Comparison of ENCODE assay signal across 30 cellular contexts in the genomic region with DNA sequence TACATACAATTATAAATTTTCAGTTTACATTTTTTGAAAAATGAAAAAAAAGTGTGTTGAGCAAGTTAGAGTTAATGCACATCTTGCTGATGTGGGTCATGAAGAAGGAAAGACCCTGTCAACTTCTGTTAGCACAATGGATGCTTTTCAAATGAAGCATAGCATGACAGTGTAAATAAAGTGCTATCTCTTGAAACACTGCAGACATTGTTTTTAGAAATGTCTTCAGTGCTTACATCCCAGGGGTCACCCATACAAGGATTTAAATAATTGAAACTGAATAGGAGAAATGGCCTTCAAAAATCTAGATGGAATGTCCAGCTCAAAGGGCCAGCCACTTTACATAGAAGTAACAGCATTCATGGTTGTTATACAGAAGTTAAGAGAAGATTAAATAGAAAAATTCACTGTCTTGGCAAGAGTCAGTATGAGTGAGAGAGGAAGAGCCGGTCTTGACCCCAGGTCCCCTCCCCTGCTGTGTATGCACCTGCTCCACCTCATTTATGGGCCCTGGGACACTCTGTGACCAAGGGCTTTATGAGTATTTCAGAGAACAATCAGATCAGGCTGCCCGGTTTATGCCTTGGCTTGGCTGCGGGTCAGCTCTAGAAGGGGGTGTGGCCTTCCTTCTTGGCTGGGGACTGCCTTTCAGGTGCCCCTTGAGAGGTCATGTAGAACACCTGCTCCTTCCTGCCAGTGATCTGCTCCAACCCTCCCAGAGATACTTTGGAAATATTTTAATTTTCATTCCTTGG.
DNase-seq lines count a peak whose midpoint lies in the region; ATAC-seq and TF ChIP-seq lines count a peak whose summit lies in the region.
"Had no signal": no experiment of that assay in that cellular context is flagged by ENCODE, and none has a peak within 500 bp of the region (broad histone marks: within the 10 kb centered on the region; RNA-seq: fewer than 3 reads in every experiment).

No MANE protein-coding gene starts in this region.

- H3K27me3 ChIP-seq in trophoblast cell (ENCODE audit: insufficient read depth, low read length) (no peaks in the 10 kb centered on the region), GM23338 (ENCODE audit: insufficient read depth) (no peaks in the 10 kb centered on the region)
- H3K27me3 ChIP-seq: adrenal gland, body of pancreas, MG63, neutrophil, vagina had no signal

- H3K18ac ChIP-seq in trophoblast cell (ENCODE audit: low read length) = no peak overlapping the region

- H3K14ac ChIP-seq in trophoblast cell (ENCODE audit: low read length) = no peak overlapping the region

- no peak overlapping the region for H3K4me3 Mint-ChIP-seq in GM23338
- H3K4me3 Mint-ChIP-seq: activated CD4-positive, alpha-beta T cell treated with anti-CD3 and anti-CD28 coated beads, Interleukin-2, amount 10 ng/mL, durations not matched to agents 7 days and 5 days; activated T-cell treated with anti-CD3 and anti-CD28 coated beads, Interleukin-2, amount 50 U/mL, for 4 hours; CD4-positive, alpha-beta T cell; memory B cell; WTC11 had no signal

- H3K27me3 Mint-ChIP-seq in GM23338 (ENCODE audit: insufficient read depth, low read depth, poor library complexity) = no peaks in the 10 kb centered on the region
- H3K27me3 Mint-ChIP-seq: CD4-positive, alpha-beta T cell; memory B cell had no signal

- H3K4me1 Mint-ChIP-seq in GM23338 = no peaks in the 10 kb centered on the region
- H3K4me1 Mint-ChIP-seq: activated CD4-positive, alpha-beta T cell treated with anti-CD3 and anti-CD28 coated beads, Interleukin-2, amount 10 ng/mL, durations not matched to agents 7 days and 5 days; memory B cell; WTC11 had no signal

- H3K27ac Mint-ChIP-seq in GM23338 = no peak overlapping the region
- H3K27ac Mint-ChIP-seq: activated CD4-positive, alpha-beta T cell treated with anti-CD3 and anti-CD28 coated beads, Interleukin-2, amount 10 ng/mL, durations not matched to agents 7 days and 5 days; CD4-positive, alpha-beta T cell; memory B cell; WTC11 had no signal

- H3K79me1 ChIP-seq in trophoblast cell (ENCODE audit: low read length) = no peaks in the 10 kb centered on the region

- no peaks in the 10 kb centered on the region for H3K9me3 ChIP-seq in trophoblast cell (ENCODE audit: insufficient read depth, low read depth, low read length)
- H3K9me3 ChIP-seq: A549, adrenal gland, body of pancreas, neutrophil, vagina had no signal

- H2AFZ ChIP-seq in trophoblast cell (ENCODE audit: insufficient read depth, low read length, poor library complexity) (no peak overlapping the region), GM23338 (no peak overlapping the region)
- H2AFZ ChIP-seq: PC-9 had no signal

- H3K9me2 ChIP-seq in GM23338 (ENCODE audit: insufficient read depth) = no peaks in the 10 kb centered on the region

- H2BK5ac ChIP-seq in trophoblast cell (ENCODE audit: low read depth, low read length, poor library complexity) = no peak overlapping the region

- no CpG with 5 or more reads among the region's 3 CpGs for WGBS in trophoblast cell (ENCODE audit: extremely low coverage, insufficient coverage, insufficient read length)

- no peak overlapping the region for H3K23ac ChIP-seq in trophoblast cell (ENCODE audit: low read length)

- H3K79me2 ChIP-seq in trophoblast cell (ENCODE audit: control insufficient read depth, insufficient read depth, low read length, poor library complexity) (no peaks in the 10 kb centered on the region), GM23338 (replicated peaks; ENCODE audit: insufficient read depth) (no peaks in the 10 kb centered on the region)

- DNase-seq in DMS53 (lab: John Stamatoyannopoulos, UW) (peak; percentile 62), NCI-H2029 (lab: John Stamatoyannopoulos, UW) (peak; percentile 48), fibroblast of gingiva (ENCODE audit: low read depth) (peak; percentile 21), retina (peak; percentile 85), trophoblast cell (no peak), GM23338 (ENCODE audit: low spot score) (no peak)
- DNase-seq: activated CD4-positive, alpha-beta T cell treated with anti-CD3 and anti-CD28 coated beads, Interleukin-2, amount 10 ng/mL, durations not matched to agents 7 days and 5 days; activated T-cell treated with anti-CD3 and anti-CD28 coated beads, Interleukin-2, amount 50 U/mL, for 4 hours; adrenal gland; AML-193; CD4-positive, alpha-beta T cell; glutamatergic neuron; MG63; NCI-H1105 treated with DMSO at 0.1 percent for 48 hours; NCI-H2081 treated with DMSO at 0.1 percent for 48 hours; NK-92 treated with Interleukin-12 subunit alpha and Interleukin-12 subunit beta, amount 100 ng/mL, for 24 hours; PC-9; SHP77; stimulated activated CD4-positive, alpha-beta T cell treated with anti-CD3 and anti-CD28 coated beads, Interleukin-15, amount 100 ng/mL, for 24 hours; stimulated activated naive CD4-positive, alpha-beta T cell; T1000 had no signal

- no peaks in the 10 kb centered on the region for H3K36me3 Mint-ChIP-seq in GM23338 (ENCODE audit: low read depth)
- H3K36me3 Mint-ChIP-seq: memory B cell, WTC11 had no signal

- no peak overlapping the region for H4K91ac ChIP-seq in trophoblast cell (ENCODE audit: low read depth, low read length)

- no peak overlapping the region for H2AK5ac ChIP-seq in trophoblast cell (ENCODE audit: low read length)

- ATAC-seq in SK-N-SH treated with all-trans-retinoic acid at 6 μM for 48 hours (no peak), HG03520 (IDR thresholded peaks at IDR 0.05; ENCODE audit: unreplicated experiment) (no peak), GM23338 (no peak)
- ATAC-seq: A549; activated T-cell treated with anti-CD3 and anti-CD28 coated beads, Interleukin-2, amount 50 U/mL, for 4 hours; body of pancreas; K562; WTC11 had no signal

- H4K12ac ChIP-seq in trophoblast cell (ENCODE audit: low read depth, low read length) = no peak overlapping the region

- TF ChIP-seq CTCF in GM23338 (conservative IDR thresholded peaks at IDR 0.05; ENCODE audit: low read depth in 2 of 2) = no peak

- no peak overlapping the region for H3K27ac ChIP-seq in trophoblast cell (ENCODE audit: low read depth, low read length)
- no peak overlapping the region for H3K27ac ChIP-seq in GM23338 (ENCODE audit: low read depth)
- H3K27ac ChIP-seq: A549, adrenal gland, body of pancreas, neutrophil, PC-9, vagina had no signal

- H3K9me3 Mint-ChIP-seq in GM23338 = no peaks in the 10 kb centered on the region
- H3K9me3 Mint-ChIP-seq: activated CD4-positive, alpha-beta T cell treated with anti-CD3 and anti-CD28 coated beads, Interleukin-2, amount 10 ng/mL, durations not matched to agents 7 days and 5 days; WTC11 had no signal

- H3K9ac ChIP-seq in trophoblast cell (ENCODE audit: low read length) = no peak overlapping the region

- no peak overlapping the region for H4K8ac ChIP-seq in trophoblast cell (ENCODE audit: low read depth, low read length)

- no peak overlapping the region for H3K4ac ChIP-seq in trophoblast cell (ENCODE audit: low read depth, low read length)

- H3K36me3 ChIP-seq in trophoblast cell (ENCODE audit: control insufficient read depth in 1 of 2, insufficient read depth in 2 of 2, low read length in 2 of 2) (no peaks in the 10 kb centered on the region), GM23338 (ENCODE audit: insufficient read depth) (no peaks in the 10 kb centered on the region)
- H3K36me3 ChIP-seq: adrenal gland, MG63, neutrophil, vagina had no signal

- H3K4me3 ChIP-seq in trophoblast cell (ENCODE audit: low read depth, low read length) (no peak overlapping the region), GM23338 (no peak overlapping the region)
- H3K4me3 ChIP-seq: A549, adrenal gland, body of pancreas, K562, MG63, PC-9, vagina had no signal

- no peak overlapping the region for H2BK12ac ChIP-seq in trophoblast cell (ENCODE audit: low read length)

- H3K4me1 ChIP-seq in trophoblast cell (ENCODE audit: control insufficient read depth in 1 of 2, insufficient read depth in 2 of 2, low read length in 2 of 2) (no peaks in the 10 kb centered on the region), GM23338 (ENCODE audit: insufficient read depth) (no peaks in the 10 kb centered on the region)
- H3K4me1 ChIP-seq: A549, adrenal gland, body of pancreas had no signal

- H3F3A ChIP-seq in GM23338 (replicated peaks; ENCODE audit: low read depth) = no peaks in the 10 kb centered on the region

- no peaks in the 10 kb centered on the region for H4K20me1 ChIP-seq in GM23338 (replicated peaks; ENCODE audit: insufficient read depth)

- no peak overlapping the region for H2BK120ac ChIP-seq in trophoblast cell (ENCODE audit: insufficient read depth, low read length, poor library complexity)

- H3K4me2 ChIP-seq in trophoblast cell (ENCODE audit: low read length) (no peak overlapping the region), GM23338 (no peak overlapping the region)
- H3K4me2 ChIP-seq: A549, PC-9 had no signal

TF ChIP-seq in SK-N-SH treated with all-trans-retinoic acid at 6 μM for 48 hours, 23 proteins besides CTCF, POLR2A, EP300 and RAD21:
- TF ChIP-seq ZNF8 (CRISPR knock-in tag; IDR thresholded peaks at IDR 0.05) = no peak
- TF ChIP-seq BACH2 (CRISPR knock-in tag; IDR thresholded peaks at IDR 0.05; ENCODE audit: borderline replicate concordance) = no peak
- TF ChIP-seq ZNF70 (CRISPR knock-in tag; IDR thresholded peaks at IDR 0.05) = no peak
- no peak for TF ChIP-seq ARNTL (CRISPR knock-in tag; IDR thresholded peaks at IDR 0.05; ENCODE audit: borderline replicate concordance, low read depth)
- no peak for TF ChIP-seq ZFP3 (CRISPR knock-in tag; IDR thresholded peaks at IDR 0.05)
- TF ChIP-seq ISL1 (CRISPR knock-in tag; IDR thresholded peaks at IDR 0.05) = no peak
- no peak for TF ChIP-seq TCF4 (CRISPR knock-in tag; IDR thresholded peaks at IDR 0.05; ENCODE audit: borderline replicate concordance)
- no peak for TF ChIP-seq ZFP30 (CRISPR knock-in tag; IDR thresholded peaks at IDR 0.05)
- no peak for TF ChIP-seq RARB (CRISPR knock-in tag; IDR thresholded peaks at IDR 0.05)
- no peak for TF ChIP-seq ESRRG (CRISPR knock-in tag; IDR thresholded peaks at IDR 0.05)
- TF ChIP-seq TOX (CRISPR knock-in tag; IDR thresholded peaks at IDR 0.05; ENCODE audit: borderline replicate concordance) = no peak

TF ChIP-seq in GM23338, 12 proteins besides CTCF, POLR2A, EP300 and RAD21 (continues in another document):
- TF ChIP-seq CREB1 (CRISPR knock-in tag; IDR thresholded peaks at IDR 0.05; ENCODE audit: low read depth) (no peak), NANOG (IDR thresholded peaks at IDR 0.05; ENCODE audit: borderline replicate concordance) (no peak), ZNF331 (CRISPR knock-in tag; IDR thresholded peaks at IDR 0.05; ENCODE audit: low read depth) (no peak), JUNB (IDR thresholded peaks at IDR 0.05; ENCODE audit: unreplicated experiment) (no peak)

Comparison
In these comparisons a context has a peak if more than half of its experiments do, and no peak if none do; other contexts are left out.
1. DNase-seq: peak in DMS53 (single experiment), NCI-H2029 (single experiment), fibroblast of gingiva (single experiment) and retina (single experiment); none in trophoblast cell (0 of 2) and GM23338 (single experiment).